In genomic region chr16:19687279-19687678, GRCh38 we compare ENCODE assay signal across 15 cellular contexts.
"Had no signal": no experiment of that assay in that cellular context is flagged by ENCODE, and none has a peak within 500 bp of the region (broad histone marks: within the 10 kb centered on the region; RNA-seq: fewer than 3 reads in every experiment).

No MANE protein-coding gene starts in this region.

- H3K4me1 Mint-ChIP-seq: naive B cell had no signal

- ATAC-seq: gastrocnemius medialis, heart right ventricle, sciatic nerve had no signal

- DNase-seq: activated CD4-positive, alpha-beta T cell treated with anti-CD3 and anti-CD28 coated beads, Interleukin-2, amount 10 ng/mL, durations not matched to agents 7 days and 5 days; activated naive CD8-positive, alpha-beta T cell treated with anti-CD3 and anti-CD28 coated beads, Interleukin-2, amount 10 ng/mL, durations not matched to agents 7 days and 5 days; cerebellar nuclear complex; dermis blood vessel endothelial cell; erythroblast; gastrocnemius medialis; heart right ventricle; naive B cell; nucleus accumbens; spleen; SW 1271; testis had no signal

- H3K4me3 Mint-ChIP-seq: activated CD4-positive, alpha-beta T cell treated with anti-CD3 and anti-CD28 coated beads, Interleukin-2, amount 10 ng/mL, durations not matched to agents 7 days and 5 days; activated naive CD8-positive, alpha-beta T cell treated with anti-CD3 and anti-CD28 coated beads, Interleukin-2, amount 10 ng/mL, durations not matched to agents 7 days and 5 days; activated T-helper 1 cell treated with anti-CD3 and anti-CD28 coated beads, Interleukin-12 subunit alpha, Interleukin-12 subunit beta, Interleukin-2, Interleukin-4 antibody, amounts not matched to agents 30 ng/mL and 10 ng/mL and 1 ng/mL, durations not matched to agents 14 hours and 24 hours and 36 hours; stimulated activated naive CD8-positive, alpha-beta T cell treated with anti-CD3 and anti-CD28 coated beads, Interleukin-15, Interleukin-2, amounts not matched to agents 100 ng/mL and 50 ng/mL, for 24 hours had no signal

- H3K4me3 ChIP-seq: gastrocnemius medialis, heart right ventricle, spleen, testis had no signal

- H3K27me3 ChIP-seq: gastrocnemius medialis, heart right ventricle, spleen, testis had no signal

- H3K27ac ChIP-seq: gastrocnemius medialis, heart right ventricle, spleen had no signal

- H3K27ac Mint-ChIP-seq: activated naive CD8-positive, alpha-beta T cell treated with anti-CD3 and anti-CD28 coated beads, Interleukin-2, amount 10 ng/mL, durations not matched to agents 7 days and 5 days; activated T-helper 1 cell treated with anti-CD3 and anti-CD28 coated beads, Interleukin-12 subunit alpha, Interleukin-12 subunit beta, Interleukin-2, Interleukin-4 antibody, amounts not matched to agents 30 ng/mL and 10 ng/mL and 1 ng/mL, durations not matched to agents 14 hours and 24 hours and 36 hours; stimulated activated naive CD8-positive, alpha-beta T cell treated with anti-CD3 and anti-CD28 coated beads, Interleukin-15, Interleukin-2, amounts not matched to agents 100 ng/mL and 50 ng/mL, for 24 hours had no signal

- H3K9me3 ChIP-seq: gastrocnemius medialis, testis had no signal

- H3K27me3 Mint-ChIP-seq: activated CD4-positive, alpha-beta T cell treated with anti-CD3 and anti-CD28 coated beads, Interleukin-2, amount 10 ng/mL, durations not matched to agents 7 days and 5 days; activated naive CD8-positive, alpha-beta T cell treated with anti-CD3 and anti-CD28 coated beads, Interleukin-2, amount 10 ng/mL, durations not matched to agents 7 days and 5 days; naive B cell; stimulated activated naive CD8-positive, alpha-beta T cell treated with anti-CD3 and anti-CD28 coated beads, Interleukin-15, Interleukin-2, amounts not matched to agents 100 ng/mL and 50 ng/mL, for 24 hours had no signal
